Comparison of ENCODE assay signal across 1 cellular context in the genomic region with DNA sequence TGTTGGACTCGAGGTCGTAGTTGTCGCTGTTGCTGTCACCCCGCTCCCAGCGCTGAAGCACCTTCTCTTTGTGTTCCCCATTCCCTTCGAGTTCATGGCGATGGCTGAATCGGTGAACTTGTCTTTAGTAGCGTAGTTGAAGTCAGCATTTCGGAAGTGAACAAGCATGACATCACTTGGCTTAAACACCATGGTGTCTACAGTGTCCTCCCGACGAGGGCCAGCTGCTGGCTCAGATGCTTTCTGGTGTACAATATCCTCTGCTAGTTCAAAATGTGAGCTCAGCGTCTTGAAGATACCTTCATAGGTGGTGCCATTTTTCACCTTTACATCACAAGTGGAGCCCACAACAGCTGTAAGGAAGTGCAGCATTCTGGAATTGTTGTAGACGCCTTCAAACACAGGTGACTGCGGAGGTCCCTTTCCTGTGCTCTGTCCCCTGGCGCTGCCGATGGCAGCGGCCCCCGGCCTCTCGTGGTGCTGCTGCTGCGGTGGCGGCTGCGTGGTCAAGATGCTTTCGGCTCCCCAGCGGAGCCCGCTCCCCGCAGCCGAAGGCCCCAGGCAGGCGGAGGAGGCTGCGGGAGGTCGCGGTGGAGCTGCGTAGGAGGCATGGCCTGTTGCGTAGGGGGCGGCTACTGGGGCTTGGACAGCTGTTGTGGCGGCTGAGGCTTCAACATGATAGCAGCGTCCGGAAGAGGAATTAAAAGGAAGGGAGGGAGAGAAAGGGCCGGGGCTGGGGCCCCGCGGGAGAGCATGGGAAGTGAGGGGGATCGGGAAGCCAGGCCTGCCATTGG.
TF ChIP-seq lines count a peak whose summit lies in the region.

No MANE protein-coding gene starts in this region.

TF ChIP-seq in SK-N-SH treated with all-trans-retinoic acid at 6 μM for 48 hours, 23 proteins besides CTCF, POLR2A, EP300 and RAD21 (continued from another document):
- TF ChIP-seq, protein P1, sequence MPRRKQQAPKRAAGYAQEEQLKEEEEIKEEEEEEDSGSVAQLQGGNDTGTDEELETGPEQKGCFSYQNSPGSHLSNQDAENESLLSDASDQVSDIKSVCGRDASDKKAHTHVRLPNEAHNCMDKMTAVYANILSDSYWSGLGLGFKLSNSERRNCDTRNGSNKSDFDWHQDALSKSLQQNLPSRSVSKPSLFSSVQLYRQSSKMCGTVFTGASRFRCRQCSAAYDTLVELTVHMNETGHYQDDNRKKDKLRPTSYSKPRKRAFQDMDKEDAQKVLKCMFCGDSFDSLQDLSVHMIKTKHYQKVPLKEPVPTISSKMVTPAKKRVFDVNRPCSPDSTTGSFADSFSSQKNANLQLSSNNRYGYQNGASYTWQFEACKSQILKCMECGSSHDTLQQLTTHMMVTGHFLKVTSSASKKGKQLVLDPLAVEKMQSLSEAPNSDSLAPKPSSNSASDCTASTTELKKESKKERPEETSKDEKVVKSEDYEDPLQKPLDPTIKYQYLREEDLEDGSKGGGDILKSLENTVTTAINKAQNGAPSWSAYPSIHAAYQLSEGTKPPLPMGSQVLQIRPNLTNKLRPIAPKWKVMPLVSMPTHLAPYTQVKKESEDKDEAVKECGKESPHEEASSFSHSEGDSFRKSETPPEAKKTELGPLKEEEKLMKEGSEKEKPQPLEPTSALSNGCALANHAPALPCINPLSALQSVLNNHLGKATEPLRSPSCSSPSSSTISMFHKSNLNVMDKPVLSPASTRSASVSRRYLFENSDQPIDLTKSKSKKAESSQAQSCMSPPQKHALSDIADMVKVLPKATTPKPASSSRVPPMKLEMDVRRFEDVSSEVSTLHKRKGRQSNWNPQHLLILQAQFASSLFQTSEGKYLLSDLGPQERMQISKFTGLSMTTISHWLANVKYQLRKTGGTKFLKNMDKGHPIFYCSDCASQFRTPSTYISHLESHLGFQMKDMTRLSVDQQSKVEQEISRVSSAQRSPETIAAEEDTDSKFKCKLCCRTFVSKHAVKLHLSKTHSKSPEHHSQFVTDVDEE (CRISPR knock-in tag; IDR thresholded peaks at IDR 0.05) = no peak
- TF ChIP-seq, protein P2, sequence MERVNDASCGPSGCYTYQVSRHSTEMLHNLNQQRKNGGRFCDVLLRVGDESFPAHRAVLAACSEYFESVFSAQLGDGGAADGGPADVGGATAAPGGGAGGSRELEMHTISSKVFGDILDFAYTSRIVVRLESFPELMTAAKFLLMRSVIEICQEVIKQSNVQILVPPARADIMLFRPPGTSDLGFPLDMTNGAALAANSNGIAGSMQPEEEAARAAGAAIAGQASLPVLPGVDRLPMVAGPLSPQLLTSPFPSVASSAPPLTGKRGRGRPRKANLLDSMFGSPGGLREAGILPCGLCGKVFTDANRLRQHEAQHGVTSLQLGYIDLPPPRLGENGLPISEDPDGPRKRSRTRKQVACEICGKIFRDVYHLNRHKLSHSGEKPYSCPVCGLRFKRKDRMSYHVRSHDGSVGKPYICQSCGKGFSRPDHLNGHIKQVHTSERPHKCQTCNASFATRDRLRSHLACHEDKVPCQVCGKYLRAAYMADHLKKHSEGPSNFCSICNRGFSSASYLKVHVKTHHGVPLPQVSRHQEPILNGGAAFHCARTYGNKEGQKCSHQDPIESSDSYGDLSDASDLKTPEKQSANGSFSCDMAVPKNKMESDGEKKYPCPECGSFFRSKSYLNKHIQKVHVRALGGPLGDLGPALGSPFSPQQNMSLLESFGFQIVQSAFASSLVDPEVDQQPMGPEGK (CRISPR knock-in tag; IDR thresholded peaks at IDR 0.05; ENCODE audit: borderline replicate concordance) = no peak
- TF ChIP-seq ZNF565 (CRISPR knock-in tag; conservative IDR thresholded peaks at IDR 0.05; ENCODE audit: low read depth) = no peak
- no peak for TF ChIP-seq ISL1 (CRISPR knock-in tag; IDR thresholded peaks at IDR 0.05)
- TF ChIP-seq, protein P3, sequence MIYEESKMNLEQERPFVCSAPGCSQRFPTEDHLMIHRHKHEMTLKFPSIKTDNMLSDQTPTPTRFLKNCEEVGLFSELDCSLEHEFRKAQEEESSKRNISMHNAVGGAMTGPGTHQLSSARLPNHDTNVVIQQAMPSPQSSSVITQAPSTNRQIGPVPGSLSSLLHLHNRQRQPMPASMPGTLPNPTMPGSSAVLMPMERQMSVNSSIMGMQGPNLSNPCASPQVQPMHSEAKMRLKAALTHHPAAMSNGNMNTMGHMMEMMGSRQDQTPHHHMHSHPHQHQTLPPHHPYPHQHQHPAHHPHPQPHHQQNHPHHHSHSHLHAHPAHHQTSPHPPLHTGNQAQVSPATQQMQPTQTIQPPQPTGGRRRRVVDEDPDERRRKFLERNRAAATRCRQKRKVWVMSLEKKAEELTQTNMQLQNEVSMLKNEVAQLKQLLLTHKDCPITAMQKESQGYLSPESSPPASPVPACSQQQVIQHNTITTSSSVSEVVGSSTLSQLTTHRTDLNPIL (CRISPR knock-in tag; IDR thresholded peaks at IDR 0.05; ENCODE audit: low read depth) = no peak
- TF ChIP-seq BACH2 (CRISPR knock-in tag; IDR thresholded peaks at IDR 0.05; ENCODE audit: borderline replicate concordance) = no peak
- TF ChIP-seq, protein P4, sequence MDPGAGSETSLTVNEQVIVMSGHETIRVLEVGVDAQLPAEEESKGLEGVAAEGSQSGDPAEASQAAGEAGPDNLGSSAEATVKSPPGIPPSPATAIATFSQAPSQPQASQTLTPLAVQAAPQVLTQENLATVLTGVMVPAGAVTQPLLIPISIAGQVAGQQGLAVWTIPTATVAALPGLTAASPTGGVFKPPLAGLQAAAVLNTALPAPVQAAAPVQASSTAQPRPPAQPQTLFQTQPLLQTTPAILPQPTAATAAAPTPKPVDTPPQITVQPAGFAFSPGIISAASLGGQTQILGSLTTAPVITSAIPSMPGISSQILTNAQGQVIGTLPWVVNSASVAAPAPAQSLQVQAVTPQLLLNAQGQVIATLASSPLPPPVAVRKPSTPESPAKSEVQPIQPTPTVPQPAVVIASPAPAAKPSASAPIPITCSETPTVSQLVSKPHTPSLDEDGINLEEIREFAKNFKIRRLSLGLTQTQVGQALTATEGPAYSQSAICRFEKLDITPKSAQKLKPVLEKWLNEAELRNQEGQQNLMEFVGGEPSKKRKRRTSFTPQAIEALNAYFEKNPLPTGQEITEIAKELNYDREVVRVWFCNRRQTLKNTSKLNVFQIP (CRISPR knock-in tag; IDR thresholded peaks at IDR 0.05; ENCODE audit: borderline replicate concordance, low read depth) = no peak
- no peak for TF ChIP-seq TOX (CRISPR knock-in tag; IDR thresholded peaks at IDR 0.05; ENCODE audit: borderline replicate concordance)
- TF ChIP-seq SNAI2 (CRISPR knock-in tag; IDR thresholded peaks at IDR 0.05) = no peak
